ENCODE assay signal across 10 cellular contexts in the genomic region with DNA sequence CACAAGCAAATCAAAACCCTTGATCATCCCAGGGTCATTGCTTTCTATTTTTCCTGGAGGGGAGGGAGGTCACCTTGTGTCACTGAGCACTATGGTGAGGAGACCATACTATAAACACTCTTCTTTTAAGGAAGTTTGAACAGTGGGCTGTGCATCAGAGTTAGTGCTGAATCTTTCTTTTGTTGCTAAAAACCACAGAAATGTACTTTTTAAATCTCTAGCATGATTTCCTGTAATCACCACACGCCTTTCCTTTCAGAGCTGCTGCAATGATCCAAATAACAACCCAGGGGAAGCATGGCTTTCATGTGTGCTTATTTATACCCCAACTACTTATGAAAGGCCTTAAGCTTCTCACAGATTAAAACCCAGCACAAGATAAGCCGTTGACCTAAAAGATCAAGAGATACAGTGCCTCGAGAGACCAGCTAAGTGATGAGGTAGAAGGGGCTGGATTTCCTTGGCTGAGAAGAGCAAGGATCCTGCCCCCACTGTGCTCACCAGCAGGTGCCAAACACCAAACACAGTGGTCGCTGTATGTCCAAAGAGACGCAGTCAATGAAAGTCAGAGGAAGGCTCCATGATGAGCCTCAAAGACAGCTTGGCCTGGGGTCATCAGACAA. TPM values are rescaled to one million over a fixed set of nuclear protein-coding genes. Genes with fewer than 3 reads are reported as not detected.
DNase-seq lines count a peak whose midpoint lies in the region; ATAC-seq and TF ChIP-seq lines count a peak whose summit lies in the region.
"Had no signal": no experiment of that assay in that cellular context is flagged by ENCODE, and none has a peak within 500 bp of the region (broad histone marks: within the 10 kb centered on the region; RNA-seq: fewer than 3 reads in every experiment).

No MANE protein-coding gene starts in this region.

- no peaks in the 10 kb centered on the region for H3F3A ChIP-seq in Loucy (ENCODE audit: low read depth)

- peaks cover 3% of the 10 kb centered on the region for H3K36me3 ChIP-seq in CD8-positive, alpha-beta memory T cell (ENCODE audit: insufficient read depth, low read length)
- H3K36me3 ChIP-seq in Loucy (ENCODE audit: insufficient read depth, low read length) = no peaks in the 10 kb centered on the region

- TF ChIP-seq CTCF in Loucy (conservative IDR thresholded peaks at IDR 0.05; ENCODE audit: low read length) = no peak

- no peak for ATAC-seq in GM21528 (IDR thresholded peaks at IDR 0.05; ENCODE audit: low FRiP score, unreplicated experiment)

- H4K20me1 ChIP-seq in Loucy (ENCODE audit: insufficient read depth, low read length, poor library complexity, severe bottlenecking) = no peaks in the 10 kb centered on the region

- H3K9me3 ChIP-seq in CD8-positive, alpha-beta memory T cell (ENCODE audit: low read length) = no peaks in the 10 kb centered on the region
- no peaks in the 10 kb centered on the region for H3K9me3 ChIP-seq in Loucy (ENCODE audit: insufficient read depth, low read depth, low read length)

- peaks cover 86 to 96% (median 95%) of the 10 kb centered on the region in 3 donors for H3K4me1 Mint-ChIP-seq in CD8-positive, alpha-beta memory T cell

- peak overlapping the region; percentile 23 for H3K4me2 ChIP-seq in Loucy (ENCODE audit: low read depth, low read length, poor library complexity, severe bottlenecking)

- H3K4me3 ChIP-seq in CD8-positive, alpha-beta memory T cell (ENCODE audit: low read length) = peak overlapping the region; percentile 40
- H3K4me3 ChIP-seq in Loucy (ENCODE audit: low read length, poor library complexity, severe bottlenecking) = no peak overlapping the region
- H3K4me3 ChIP-seq: SK-N-MC had no signal

- peak in 3 of 5 donors; percentile 62 to 85 (median 75) for DNase-seq in CD8-positive, alpha-beta memory T cell
- DNase-seq in amniotic epithelial cell (ENCODE audit: low read depth) = peak; percentile 74
- DNase-seq in myocyte (ENCODE audit: low read depth) = peak; percentile 14
- DNase-seq in anterior cingulate cortex (lab: John Stamatoyannopoulos, UW) = no peak
- no peak for DNase-seq in KG1 (lab: John Stamatoyannopoulos, UW)
- no peak for DNase-seq in midbrain (lab: John Stamatoyannopoulos, UW)
- DNase-seq: NCI-H1092 had no signal

- H3K9me2 ChIP-seq in Loucy (replicated peaks; ENCODE audit: low read depth, low read length) = no peaks in the 10 kb centered on the region

- H3K79me2 ChIP-seq in Loucy (ENCODE audit: insufficient read depth, low read length) = no peaks in the 10 kb centered on the region

- H3K27ac ChIP-seq in CD8-positive, alpha-beta memory T cell (ENCODE audit: low read depth, low read length) = peak overlapping the region; percentile 12
- H3K27ac ChIP-seq: SK-N-MC had no signal

- H2AFZ ChIP-seq in Loucy (ENCODE audit: low read length) = no peak overlapping the region

- POLR2A ChIA-PET in CD8-positive, alpha-beta memory T cell (lab: Charles Lee) = interaction anchor here (0.5 to 1.2 kb wide), 6 partner anchors 18 to 96 kb away, joined by 3 to 4 read pairs (median 3); no protein-coding TSS in a partner anchor

- peak overlapping the region; percentile 85 to 98 (median 94) for H3K27ac Mint-ChIP-seq in CD8-positive, alpha-beta memory T cell

- H3K9ac ChIP-seq in Loucy (ENCODE audit: low read depth, low read length, poor library complexity, severe bottlenecking) = no peak overlapping the region

- H3K36me3 Mint-ChIP-seq in CD8-positive, alpha-beta memory T cell = peaks cover 4 to 11% (median 4%) of the 10 kb centered on the region in 3 donors

- no peaks in the 10 kb centered on the region for H3K9me3 Mint-ChIP-seq in CD8-positive, alpha-beta memory T cell

- CTCF ChIA-PET in CD8-positive, alpha-beta memory T cell (lab: Charles Lee) = interaction anchor here (1.0 to 7.6 kb wide), 14 partner anchors 9 to 349 kb away, joined by 3 to 44 read pairs (median 4); no protein-coding TSS in a partner anchor

- H3K4me3 Mint-ChIP-seq in CD8-positive, alpha-beta memory T cell = peak overlapping the region; percentile 25 to 83 (median 69)

- no peaks in the 10 kb centered on the region for H3K27me3 Mint-ChIP-seq in CD8-positive, alpha-beta memory T cell

- no peaks in the 10 kb centered on the region for H3K27me3 ChIP-seq in CD8-positive, alpha-beta memory T cell (ENCODE audit: insufficient read depth, low read length, poor library complexity, severe bottlenecking)
- H3K27me3 ChIP-seq in Loucy (ENCODE audit: insufficient read depth, low read length, poor library complexity, severe bottlenecking) = peaks cover 68% of the 10 kb centered on the region

- peaks cover 96% of the 10 kb centered on the region for H3K4me1 ChIP-seq in CD8-positive, alpha-beta memory T cell (ENCODE audit: insufficient read depth, low read length)
- peaks cover 13% of the 10 kb centered on the region for H3K4me1 ChIP-seq in Loucy (ENCODE audit: insufficient read depth, low read length, poor library complexity, severe bottlenecking)

RNA-seq across cellular contexts. Expression of a gene that starts 34.7 kb away (rescaled TPM):
- 10 to 100 TPM; 20.3 to 20.8 TPM for total RNA-seq in CD8-positive, alpha-beta memory T cell
- 36.6 TPM for polyA plus RNA-seq in CD8-positive, alpha-beta memory T cell
- total RNA-seq in myocyte = 0.73 and 1.4 TPM in 2 replicates
- 2.0 TPM for polyA plus RNA-seq in myocyte (2012)

RNA-seq across cellular contexts. Expression of a gene that starts 59.3 kb away (rescaled TPM):
- 1,000 to 10,000 TPM; 1,121 to 1,125 TPM for total RNA-seq in CD8-positive, alpha-beta memory T cell
- 4,836 TPM for polyA plus RNA-seq in CD8-positive, alpha-beta memory T cell
- total RNA-seq in myocyte = 1,553 and 1,708 TPM in 2 replicates
- 4,071 TPM for polyA plus RNA-seq in myocyte (2012)

Comparison
In these comparisons a context has a peak if more than half of its experiments do, and no peak if none do; other contexts are left out.
1. DNase-seq: peak in CD8-positive, alpha-beta memory T cell (3 of 5), amniotic epithelial cell (single experiment) and myocyte (single experiment); none in anterior cingulate cortex (0 of 58), KG1 (single experiment) and midbrain (single experiment).